In the genomic region with DNA sequence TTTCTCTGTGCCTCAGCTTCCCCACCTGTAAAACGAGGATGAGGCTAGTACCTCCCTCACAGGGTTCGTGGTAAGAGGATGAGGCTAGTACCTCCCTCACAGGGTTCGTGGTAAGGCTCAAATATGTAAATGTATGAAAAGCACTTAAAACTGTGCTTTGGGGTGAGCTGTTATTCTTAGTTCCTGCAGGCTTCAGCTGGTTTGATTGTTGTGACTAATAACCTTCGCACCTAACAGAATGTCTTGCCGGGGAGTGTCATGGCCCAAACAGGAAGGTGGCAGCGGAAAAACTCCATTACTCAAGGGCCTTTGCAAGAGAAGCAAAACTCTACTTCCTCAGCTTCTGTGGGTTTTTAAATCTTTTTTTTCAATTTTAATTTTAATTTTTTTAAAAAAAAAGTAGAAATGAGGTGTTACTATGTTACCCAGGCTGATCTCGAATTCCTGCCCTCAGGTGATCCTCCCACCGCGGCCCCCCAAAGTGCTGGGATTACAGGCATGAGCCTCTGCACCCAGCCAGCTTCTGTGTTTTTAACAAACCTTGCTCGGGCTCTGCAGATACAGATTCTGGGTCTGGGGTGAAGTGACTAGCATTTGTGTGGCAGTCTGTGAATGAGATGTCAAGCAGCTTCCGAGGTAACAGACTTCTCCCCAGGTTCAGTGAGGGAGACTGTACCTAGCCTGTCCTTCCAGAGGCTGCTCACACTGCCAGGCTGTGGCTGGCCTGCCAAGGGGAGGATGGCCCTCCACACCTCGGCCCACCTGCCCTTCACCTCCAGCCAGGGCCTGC, we compare ENCODE assay signal across 8 cellular contexts.
DNase-seq lines count a peak whose midpoint lies in the region; ATAC-seq, FAIRE-seq and TF ChIP-seq lines count a peak whose summit lies in the region.

No MANE protein-coding gene starts in this region.

- no peak overlapping the region for H3K4me3 ChIP-seq in heart right ventricle
- H3K4me3 ChIP-seq in right cardiac atrium (ENCODE audit: low read length) = no peak overlapping the region
- H3K4me3 ChIP-seq in keratinocyte (ENCODE audit: control insufficient read depth in 2 of 3, extremely low read depth in 1 of 3, insufficient read depth in 2 of 3, low read depth in 1 of 3, low read length in 3 of 3) = no peak overlapping the region
- H3K4me3 ChIP-seq in vagina = no peak overlapping the region

- peaks cover 5% of the 10 kb centered on the region for H3K79me2 ChIP-seq in keratinocyte (ENCODE audit: control insufficient read depth, insufficient read depth, low read length)

- peaks cover 88% of the 10 kb centered on the region for H3K4me1 Mint-ChIP-seq in activated CD4-positive, alpha-beta memory T cell treated with anti-CD3 and anti-CD28 coated beads for 36 hours (ENCODE audit: low read depth)

- dilution Hi-C loops in keratinocyte (cut with MboI; ENCODE audit: extremely low pct_ligation_motif_present, low sequenced_read_pairs) = no loop called here

- peaks cover 0 to 69% (median 16%) of the 10 kb centered on the region in 9 donors for H3K4me1 ChIP-seq in heart right ventricle
- no peaks in the 10 kb centered on the region for H3K4me1 ChIP-seq in right cardiac atrium (ENCODE audit: control insufficient read depth, insufficient read depth, low read length)
- H3K4me1 ChIP-seq in keratinocyte (ENCODE audit: control insufficient read depth, extremely low read depth, insufficient read depth, low read length) = peaks cover 63% of the 10 kb centered on the region
- peaks cover 32% of the 10 kb centered on the region for H3K4me1 ChIP-seq in vagina

- peaks cover 2% of the 10 kb centered on the region for H3K36me3 Mint-ChIP-seq in activated CD4-positive, alpha-beta memory T cell treated with anti-CD3 and anti-CD28 coated beads for 36 hours

- H3K9ac ChIP-seq in keratinocyte (ENCODE audit: control insufficient read depth, extremely low read depth, insufficient read depth, low read length) = peak overlapping the region; percentile 18

- H3K9me3 Mint-ChIP-seq in activated CD4-positive, alpha-beta memory T cell treated with anti-CD3 and anti-CD28 coated beads for 36 hours = no peaks in the 10 kb centered on the region

- ATAC-seq in heart right ventricle (peak in 2 of 8 donors; percentile 15 to 45), right cardiac atrium (no peak)

- WGBS in heart right ventricle, 2 donors = 72 to 81% methylated on average over 12 of the region's 12 CpGs
- 77% methylated on average over 12 of the region's 12 CpGs for WGBS in right cardiac atrium

- peaks cover 6% of the 10 kb centered on the region for H3K9me1 ChIP-seq in keratinocyte (ENCODE audit: control insufficient read depth, extremely low read depth, insufficient read depth, low read length)

- H3K27me3 Mint-ChIP-seq in activated CD4-positive, alpha-beta memory T cell treated with anti-CD3 and anti-CD28 coated beads for 36 hours = no peaks in the 10 kb centered on the region

- CTCF ChIA-PET in activated CD4-positive, alpha-beta memory T cell treated with anti-CD3 and anti-CD28 coated beads for 36 hours (lab: Charles Lee) = interaction anchor here (0.8 to 3.6 kb wide), 4 partner anchors 15 to 57 kb away, joined by 4 to 36 read pairs (median 4); no protein-coding TSS in a partner anchor

- no peak for TF ChIP-seq POLR2A in vagina (IDR thresholded peaks at IDR 0.05)

- no peaks in the 10 kb centered on the region for H4K20me1 ChIP-seq in keratinocyte (ENCODE audit: control insufficient read depth, extremely low read depth, insufficient read depth, low read length)

- H3K4me3 Mint-ChIP-seq in activated CD4-positive, alpha-beta memory T cell treated with anti-CD3 and anti-CD28 coated beads for 36 hours = peak overlapping the region; percentile 66

- DNase-seq in heart right ventricle (no peak), right cardiac atrium (no peak), HPDE6-E6E7 (ENCODE audit: extremely low spot score) (peak; percentile 50), keratinocyte (ENCODE audit: low read depth, low spot score) (peak; percentile 71), vagina (ENCODE audit: extremely low spot score in 2 of 2) (no peak), foreskin melanocyte (no peak), DMS114 treated with DMSO at 0.1 percent for 48 hours (lab: John Stamatoyannopoulos, UW; ENCODE audit: unreplicated experiment) (no peak)
- DNase-seq in activated CD4-positive, alpha-beta memory T cell treated with anti-CD3 and anti-CD28 coated beads for 36 hours = peak; percentile 83

- H2AFZ ChIP-seq in keratinocyte (ENCODE audit: control insufficient read depth, low read length) = no peak overlapping the region

- peak overlapping the region; percentile 39 for H3K4me2 ChIP-seq in keratinocyte (ENCODE audit: control insufficient read depth, extremely low read depth, insufficient read depth, low read depth, low read length)

- POLR2A ChIA-PET in activated CD4-positive, alpha-beta memory T cell treated with anti-CD3 and anti-CD28 coated beads for 36 hours (lab: Charles Lee) = interaction anchor here (1.0 to 5.1 kb wide), 6 partner anchors 11 to 175 kb away, joined by 3 to 40 read pairs (median 3); no protein-coding TSS in a partner anchor

- H3K27ac ChIP-seq in heart right ventricle = peak overlapping the region in 8 of 10 donors; percentile 4 to 92 (median 28)
- H3K27ac ChIP-seq in right cardiac atrium (ENCODE audit: low read length) = no peak overlapping the region
- peak overlapping the region; percentile 15 for H3K27ac ChIP-seq in keratinocyte (ENCODE audit: control insufficient read depth, insufficient read depth, low read length)
- peak overlapping the region; percentile 20 for H3K27ac ChIP-seq in vagina

- TF ChIP-seq CTCF in heart right ventricle (IDR thresholded peaks at IDR 0.05) (no peak), keratinocyte (optimal IDR thresholded peaks at IDR 0.05 in 1 of 3, IDR thresholded peaks at IDR 0.05 in 1 of 3, conservative IDR thresholded peaks at IDR 0.05 in 1 of 3; ENCODE audit: extremely low read depth in 1 of 3, insufficient read depth in 2 of 3, low read length in 3 of 3) (no peak), vagina (IDR thresholded peaks at IDR 0.05) (no peak)

- no peaks in the 10 kb centered on the region for H3K9me3 ChIP-seq in heart right ventricle
- H3K9me3 ChIP-seq in right cardiac atrium (ENCODE audit: control insufficient read depth, low read length) = no peaks in the 10 kb centered on the region
- no peaks in the 10 kb centered on the region for H3K9me3 ChIP-seq in keratinocyte (ENCODE audit: control insufficient read depth, low read depth, low read length)
- no peaks in the 10 kb centered on the region for H3K9me3 ChIP-seq in vagina

- FAIRE-seq in keratinocyte (lab: Jason Lieb, UNC) = peak; percentile 87

- no peaks in the 10 kb centered on the region for H3K36me3 ChIP-seq in heart right ventricle
- no peaks in the 10 kb centered on the region for H3K36me3 ChIP-seq in keratinocyte (ENCODE audit: control insufficient read depth in 2 of 2, extremely low read depth in 1 of 2, insufficient read depth in 2 of 2, low read length in 2 of 2)
- no peaks in the 10 kb centered on the region for H3K36me3 ChIP-seq in vagina

- H3K27me3 ChIP-seq in heart right ventricle (peaks cover 0 to 3% (median 0%) of the 10 kb centered on the region in 7 donors), right cardiac atrium (ENCODE audit: control insufficient read depth, insufficient read depth) (no peaks in the 10 kb centered on the region), keratinocyte (ENCODE audit: control insufficient read depth, extremely low read depth, insufficient read depth, low read length) (no peaks in the 10 kb centered on the region), vagina (no peaks in the 10 kb centered on the region)

- peak overlapping the region; percentile 96 for H3K27ac Mint-ChIP-seq in activated CD4-positive, alpha-beta memory T cell treated with anti-CD3 and anti-CD28 coated beads for 36 hours

- intact Hi-C loops in heart right ventricle (cut with DNase I) (no loop called here), right cardiac atrium (cut with DNase I) (no loop called here), vagina (cut with DNase I) (no loop called here)
- intact Hi-C loops in activated CD4-positive, alpha-beta memory T cell treated with anti-CD3 and anti-CD28 coated beads for 36 hours (cut with micrococcal nuclease) = loop anchor here (1.0 to 5.0 kb wide), 3 partner anchors 14 to 408 kb away; no protein-coding TSS in a partner anchor

Comparison
In these comparisons a context has a peak if more than half of its experiments do, and no peak if none do; other contexts are left out.
1. DNase-seq: peak in HPDE6-E6E7 (single experiment), activated CD4-positive, alpha-beta memory T cell treated with anti-CD3 and anti-CD28 coated beads for 36 hours (single experiment) and keratinocyte (single experiment); none in heart right ventricle (0 of 2), right cardiac atrium (0 of 3), vagina (0 of 2), foreskin melanocyte (single experiment) and DMS114 treated with DMSO at 0.1 percent for 48 hours (single experiment).